8 cellular contexts compared by ENCODE assay signal in the genomic region with DNA sequence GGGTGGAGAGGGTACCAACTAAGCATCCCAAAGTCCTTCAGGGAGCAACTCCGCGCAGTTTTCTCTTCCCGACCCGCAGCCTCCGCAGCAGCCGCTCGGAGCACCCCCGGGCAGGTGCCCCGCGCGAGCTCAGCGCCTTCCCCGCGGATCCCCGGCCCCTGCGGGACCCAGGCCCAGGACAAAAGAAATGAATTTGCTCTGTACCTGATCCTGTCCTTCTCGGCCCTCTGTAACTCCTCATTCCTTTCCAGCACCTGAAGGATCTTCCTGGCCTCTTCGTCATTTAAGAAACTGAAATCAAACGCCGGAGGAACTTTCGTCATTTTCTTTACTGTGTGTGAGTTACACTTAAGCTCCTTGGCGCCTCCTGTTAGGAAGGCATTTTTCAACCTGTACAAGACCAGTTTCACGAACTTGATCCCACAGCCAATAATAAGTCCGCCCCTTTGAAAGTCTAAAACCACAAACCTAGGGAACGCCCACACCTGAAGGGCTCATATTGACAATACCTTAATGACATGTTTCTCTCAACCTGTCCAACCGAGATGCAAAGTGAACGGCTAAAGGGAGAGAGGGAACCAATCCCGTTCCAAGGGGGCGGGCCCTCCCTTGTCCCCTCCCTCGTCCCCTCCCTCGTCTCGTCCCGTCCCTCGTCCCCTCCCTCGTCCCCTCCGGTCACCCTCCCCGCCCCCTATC. TPM values are rescaled to one million over a fixed set of nuclear protein-coding genes. Genes with fewer than 3 reads are reported as not detected.
DNase-seq lines count a peak whose midpoint lies in the region; ATAC-seq, FAIRE-seq and TF ChIP-seq lines count a peak whose summit lies in the region.

A gene with protein sequence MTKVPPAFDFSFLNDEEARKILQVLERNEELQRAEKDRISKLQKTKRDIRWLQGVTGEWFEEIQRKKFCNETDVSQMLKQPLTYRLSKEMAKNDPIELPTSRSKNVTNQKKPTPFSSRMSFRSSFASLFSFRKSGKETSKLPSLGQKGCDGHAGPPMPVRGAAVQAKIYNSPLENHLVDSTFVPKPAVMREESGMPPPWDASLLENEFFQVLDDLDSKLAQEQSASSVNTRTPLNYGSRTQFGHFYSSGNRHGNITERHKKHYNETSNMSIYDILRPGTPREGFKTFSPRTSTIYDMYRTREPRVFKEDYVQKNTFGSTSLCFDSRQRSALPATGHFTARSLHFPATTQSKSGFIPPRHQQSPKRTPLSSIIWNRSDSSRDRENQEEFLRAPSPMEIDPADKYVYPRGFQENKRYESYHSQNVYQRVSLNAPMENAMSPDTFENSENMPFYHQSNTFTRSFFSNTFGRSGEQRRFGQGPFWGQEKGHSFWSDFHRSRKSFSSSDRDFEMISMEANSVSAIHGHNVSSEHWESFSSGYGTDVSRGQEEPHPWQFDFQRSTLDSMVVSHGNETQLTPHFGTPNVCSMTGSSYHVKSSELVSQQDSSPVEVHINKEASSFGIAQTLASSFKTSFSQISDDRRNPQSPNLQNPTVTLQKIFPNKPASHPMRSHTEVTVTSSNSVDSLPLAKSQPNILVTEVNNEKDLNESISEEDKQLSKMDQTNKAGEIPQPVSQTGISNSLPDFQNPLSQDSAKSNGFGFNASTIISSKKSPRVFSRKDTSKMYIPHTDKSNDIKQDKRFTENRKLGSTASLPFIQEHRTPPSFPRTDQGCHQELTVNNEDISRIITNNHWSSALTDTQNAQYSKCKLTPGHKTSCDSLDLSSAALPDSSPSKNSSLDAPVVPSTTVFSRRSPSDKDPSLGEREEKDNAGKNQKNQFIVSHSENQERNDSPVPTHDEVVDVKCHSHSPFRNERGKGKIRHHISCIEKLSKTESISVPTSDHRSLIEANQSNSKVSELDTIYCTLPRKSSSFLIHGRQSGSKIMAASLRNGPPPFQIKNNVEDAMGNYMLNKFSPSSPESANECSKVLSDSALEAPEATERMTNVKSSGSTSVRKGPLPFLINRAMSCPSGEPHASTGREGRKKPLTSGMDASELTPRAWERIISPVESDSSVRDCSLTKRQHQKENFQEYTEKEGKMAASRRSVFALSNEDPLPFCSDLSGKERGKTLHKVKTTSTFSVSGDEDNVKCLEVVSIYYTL (N-terminal part only) (minus strand): TSS at position 555 of the 696 bp plus-strand sequence. CDS start 232 bp downstream, at position 323.

- ATAC-seq in GM19043 (IDR thresholded peaks at IDR 0.05; ENCODE audit: low read depth, unreplicated experiment) (peak; percentile 91), HG03354 (IDR thresholded peaks at IDR 0.05; ENCODE audit: poor library complexity, severe bottlenecking, unreplicated experiment) (peak; percentile 83)

- H3K4me1 ChIP-seq in kidney (ENCODE audit: control insufficient read depth in 1 of 2, insufficient read depth in 1 of 2, low read depth in 1 of 2, low read length in 2 of 2) = peaks cover 4 to 19% of the 10 kb centered on the region in 2 donors

- TF ChIP-seq CTCF in AG09319 (IDR thresholded peaks at IDR 0.05; ENCODE audit: low read depth, low read length) (peak; percentile 4), choroid plexus epithelial cell (conservative IDR thresholded peaks at IDR 0.05; ENCODE audit: low read depth, low read length) (peak; percentile 23), kidney (IDR thresholded peaks at IDR 0.05; ENCODE audit: borderline replicate concordance, extremely low read depth, insufficient read depth) (no peak)

- H3K4me3 ChIP-seq in choroid plexus epithelial cell (ENCODE audit: low read depth, low read length) (peak within 1 kb of the TSS; percentile 65), kidney (ENCODE audit: low read length in 2 of 2) (peak within 1 kb of the TSS; percentile 92 to 94)

- no peaks in the 10 kb centered on the region for H3K36me3 ChIP-seq in kidney (ENCODE audit: control insufficient read depth in 1 of 2, insufficient read depth in 2 of 2, low read length in 2 of 2)

- intact Hi-C loops in kidney (cut with DNase I) = no loop called here

- peak within 1 kb of the TSS; percentile 59 to 81 for H3K27ac ChIP-seq in kidney (ENCODE audit: low read depth in 2 of 2, low read length in 2 of 2)

- peak; percentile 89 for FAIRE-seq in kidney (lab: Jason Lieb, UNC)

- no peaks in the 10 kb centered on the region for H3K9me3 ChIP-seq in kidney (ENCODE audit: control insufficient read depth in 1 of 2, low read length in 2 of 2)

- DNase-seq in AG09319 (ENCODE audit: extremely low read depth, low read depth) = no peak
- peak; percentile 98 for DNase-seq in NCI-H345 (lab: John Stamatoyannopoulos, UW)
- DNase-seq in activated CD4-positive, alpha-beta T cell treated with anti-CD3 and anti-CD28 coated beads for 24 hours (ENCODE audit: low read depth in 2 of 2) = peak; percentile 80 to 83
- peak; percentile 55 for DNase-seq in choroid plexus epithelial cell (ENCODE audit: low read depth)
- peak; percentile 97 for DNase-seq in kidney
- DNase-seq in stimulated activated CD4-positive, alpha-beta T cell treated with anti-CD3 and anti-CD28 coated beads, Interleukin-15, amount 100 ng/mL, for 1 hour (ENCODE audit: low read depth in 1 of 2, low spot score in 1 of 2) = peak; percentile 69 to 82

- H3K9ac ChIP-seq in kidney (ENCODE audit: low read length in 2 of 2) = peak within 1 kb of the TSS; percentile 74 to 82

RNA-seq across cellular contexts. Expression of the gene that starts here (rescaled TPM):
- 9.5 TPM for total RNA-seq in kidney
- polyA plus RNA-seq in kidney (ENCODE audit: insufficient read depth, low read depth, low replicate concordance) = 2.2 TPM
